Comparison of ENCODE assay signal across 23 cellular contexts in genomic region chr2:31696068-31696467, GRCh38.
DNase-seq lines count a peak whose midpoint lies in the region; ATAC-seq, FAIRE-seq and TF ChIP-seq lines count a peak whose summit lies in the region.
"Had no signal": no experiment of that assay in that cellular context is flagged by ENCODE, and none has a peak within 500 bp of the region (broad histone marks: within the 10 kb centered on the region; RNA-seq: fewer than 3 reads in every experiment).

No MANE protein-coding gene starts in this region.

- intact Hi-C loops in mammary epithelial cell (cut with micrococcal nuclease) (no loop called here), MCF 10A (cut with micrococcal nuclease) (no loop called here), HepG2 (cut with micrococcal nuclease; ENCODE audit: unreplicated experiment) (loop anchor here (10.0 kb wide), 1 partner anchor 629 kb away; no protein-coding TSS in a partner anchor)

- H3K27ac Mint-ChIP-seq in MCF 10A (ENCODE audit: low read depth, unreplicated experiment) = no peak overlapping the region
- H3K27ac Mint-ChIP-seq: CD14-positive monocyte; CD4-positive, alpha-beta memory T cell; CD4-positive, CD25-positive, alpha-beta regulatory T cell; CD8-positive, alpha-beta memory T cell had no signal

- H3K36me3 ChIP-seq in mammary epithelial cell (ENCODE audit: insufficient read depth, low read length) = no peaks in the 10 kb centered on the region
- H3K36me3 ChIP-seq in HepG2 (replicated peaks in 1 of 2; ENCODE audit: control insufficient read depth in 1 of 2, insufficient read depth in 2 of 2, low read length in 2 of 2) = no peaks in the 10 kb centered on the region
- H3K36me3 ChIP-seq: BE2C, BLaER1 had no signal

- POLR2A ChIA-PET in MCF 10A (lab: Yijun Ruan, JAX) (no interaction called here), HepG2 (lab: Yijun Ruan, JAX) (no interaction called here)

- no peak for FAIRE-seq in HepG2 (lab: Jason Lieb, UNC)
- FAIRE-seq: D721Med, GM12878, GM12892, GM18507 had no signal

- no peak for ATAC-seq in HepG2
- ATAC-seq in HG02885 (IDR thresholded peaks at IDR 0.05; ENCODE audit: poor library complexity, unreplicated experiment) = no peak
- no peak for ATAC-seq in HG03108 (IDR thresholded peaks at IDR 0.05; ENCODE audit: unreplicated experiment)
- ATAC-seq: GM12878 had no signal

- WGBS in mammary epithelial cell (ENCODE audit: low coverage, missing lambda C conversion rate) = 42% methylated on average over 1 of the region's 1 CpG
- WGBS in HepG2 (ENCODE audit: low lambda C conversion rate) = 57% methylated on average over 1 of the region's 1 CpG

- peaks cover 35% of the 10 kb centered on the region for H3K9me3 Mint-ChIP-seq in MCF 10A (ENCODE audit: unreplicated experiment)

- H3K27me3 ChIP-seq in mammary epithelial cell (ENCODE audit: insufficient read depth, low read length) (no peaks in the 10 kb centered on the region), HepG2 (ENCODE audit: control insufficient read depth in 1 of 2, insufficient read depth in 2 of 2, low read length in 2 of 2) (no peaks in the 10 kb centered on the region)
- H3K27me3 ChIP-seq: BE2C, BLaER1 had no signal

- no peaks in the 10 kb centered on the region for H3K4me1 Mint-ChIP-seq in MCF 10A (ENCODE audit: insufficient read depth, unreplicated experiment)
- H3K4me1 Mint-ChIP-seq: CD14-positive monocyte; CD4-positive, alpha-beta memory T cell; CD4-positive, CD25-positive, alpha-beta regulatory T cell; CD8-positive, alpha-beta memory T cell had no signal

- H3K4me1 ChIP-seq in mammary epithelial cell (ENCODE audit: insufficient read depth, low read length) = no peaks in the 10 kb centered on the region
- H3K4me1 ChIP-seq in HepG2 (ENCODE audit: insufficient read depth, low read length) = no peaks in the 10 kb centered on the region
- H3K4me1 ChIP-seq: BE2C, BLaER1 had no signal

- H3K27ac ChIP-seq in mammary epithelial cell (ENCODE audit: insufficient read depth, low read depth, low read length) (no peak overlapping the region), HepG2 (ENCODE audit: extremely low read length, insufficient read depth, low read length) (no peak overlapping the region)
- H3K27ac ChIP-seq: 22Rv1, BLaER1 had no signal

- H3K4me3 ChIP-seq in mammary epithelial cell (replicated peaks in 1 of 3; ENCODE audit: insufficient read depth in 1 of 3, low read depth in 2 of 3, low read length in 3 of 3) (no peak overlapping the region), HepG2 (replicated peaks in 1 of 3; ENCODE audit: insufficient read depth in 1 of 3, low read depth in 2 of 3, low read length in 3 of 3) (no peak overlapping the region)
- H3K4me3 ChIP-seq: BLaER1, GM12878 had no signal

- H3K9ac ChIP-seq in mammary epithelial cell (ENCODE audit: insufficient read depth, low read length) (no peak overlapping the region), HepG2 (ENCODE audit: insufficient read depth, low read depth, low read length) (no peak overlapping the region)
- H3K9ac ChIP-seq: BLaER1 had no signal

- TF ChIP-seq EP300 in HepG2 (IDR thresholded peaks at IDR 0.05; ENCODE audit: low read depth in 2 of 2, low read length in 2 of 2) = no peak
- no peak for TF ChIP-seq EP300 in HepG2 (CRISPR knock-in tag; IDR thresholded peaks at IDR 0.05; ENCODE audit: borderline replicate concordance)

- peaks cover 22% of the 10 kb centered on the region for H3K9me3 ChIP-seq in mammary epithelial cell (replicated peaks; ENCODE audit: insufficient read depth, low read length)
- peaks cover 38% of the 10 kb centered on the region for H3K9me3 ChIP-seq in HepG2 (ENCODE audit: low read length)

- H3K36me3 Mint-ChIP-seq in MCF 10A (ENCODE audit: insufficient read depth, unreplicated experiment) = no peaks in the 10 kb centered on the region
- H3K36me3 Mint-ChIP-seq: CD14-positive monocyte had no signal

- no peak overlapping the region for H3K4me2 ChIP-seq in mammary epithelial cell (ENCODE audit: insufficient read depth, low read depth, low read length)
- no peak overlapping the region for H3K4me2 ChIP-seq in HepG2 (ENCODE audit: low read depth, low read length)
- H3K4me2 ChIP-seq: BLaER1 had no signal

- in situ Hi-C loops in mammary epithelial cell (cut with MboI; ENCODE audit: low sequenced_read_pairs in 2 of 2) = no loop called here
- in situ Hi-C loops in HepG2 (cut with HindIII; ENCODE audit: extremely low pct_ligation_motif_present, low pct_unique_long_range_greater_than_20kb) = loop anchor here (25.0 kb wide), 2 partner anchors 141 to 441 kb away; no protein-coding TSS in a partner anchor

- dilution Hi-C loops in mammary epithelial cell (cut with HindIII; ENCODE audit: low sequenced_read_pairs) = no loop called here

- DNase-seq in mammary epithelial cell = peak; percentile 8
- no peak for DNase-seq in MCF 10A (ENCODE audit: unreplicated experiment)
- DNase-seq in ELR (ENCODE audit: low read depth) = peak; percentile 6
- DNase-seq in HepG2 (ENCODE audit: low spot score) = no peak
- DNase-seq: ACHN; BE2C; C1 segment of cervical spinal cord; Calu3; CD4-positive, alpha-beta memory T cell; CD4-positive, CD25-positive, alpha-beta regulatory T cell; CD8-positive, alpha-beta memory T cell; COR-L47; DMS79 treated with DMSO at 0.1 percent for 48 hours; GDM1 had no signal

- no peak for TF ChIP-seq POLR2A in HepG2 (IDR thresholded peaks at IDR 0.05; ENCODE audit: insufficient read depth in 1 of 2, low read depth in 2 of 2, low read length in 2 of 2)

- H3K79me2 ChIP-seq in mammary epithelial cell (ENCODE audit: insufficient read depth, low read length) = no peaks in the 10 kb centered on the region
- no peaks in the 10 kb centered on the region for H3K79me2 ChIP-seq in HepG2 (ENCODE audit: insufficient read depth, low read length)

- TF ChIP-seq CTCF in mammary epithelial cell (conservative IDR thresholded peaks at IDR 0.05 in 1 of 2, IDR thresholded peaks at IDR 0.05 in 1 of 2; ENCODE audit: extremely low read depth in 1 of 2, insufficient read depth in 1 of 2, low read depth in 1 of 2, low read length in 2 of 2) (no peak), MCF 10A (IDR thresholded peaks at IDR 0.05; ENCODE audit: unreplicated experiment) (no peak), HepG2 (CRISPR knock-in tag; IDR thresholded peaks at IDR 0.05) (no peak)

- CTCF ChIA-PET in mammary epithelial cell (lab: Charles Lee; ENCODE audit: low non-redundant PET) = no interaction called here
- CTCF ChIA-PET in MCF 10A (lab: Yijun Ruan, JAX) = interaction anchor here (0.6 kb wide), 1 partner anchor 914 kb away, joined by 3 read pairs; no protein-coding TSS in a partner anchor
- CTCF ChIA-PET in HepG2 (lab: Yijun Ruan, JAX; ENCODE audit: low intra/inter-chr PET ratio, low total read pairs) = interaction anchor here (2.4 kb wide), 1 partner anchor 34 kb away, joined by 8 read pairs; no protein-coding TSS in a partner anchor

- no peak overlapping the region for H3K4me3 Mint-ChIP-seq in MCF 10A (ENCODE audit: unreplicated experiment)
- H3K4me3 Mint-ChIP-seq: CD14-positive monocyte; CD4-positive, alpha-beta memory T cell; CD4-positive, CD25-positive, alpha-beta regulatory T cell; CD8-positive, alpha-beta memory T cell had no signal

- no peak overlapping the region for H2AFZ ChIP-seq in mammary epithelial cell (ENCODE audit: low read depth, low read length)
- no peak overlapping the region for H2AFZ ChIP-seq in HepG2 (ENCODE audit: low read length)

- H3K27me3 Mint-ChIP-seq in MCF 10A (ENCODE audit: insufficient read depth, unreplicated experiment) = no peaks in the 10 kb centered on the region

- no peaks in the 10 kb centered on the region for H4K20me1 ChIP-seq in mammary epithelial cell (ENCODE audit: insufficient read depth, low read length)
- H4K20me1 ChIP-seq in HepG2 (ENCODE audit: insufficient read depth, low read length) = no peaks in the 10 kb centered on the region
- H4K20me1 ChIP-seq: BLaER1 had no signal

- BruUV-seq in mammary epithelial cell (replicated peaks; lab: Mats Ljungman, UMichigan) (no TSS peak), MCF 10A (replicated peaks; lab: Mats Ljungman, UMichigan) (no TSS peak), HepG2 (replicated peaks; lab: Mats Ljungman, UMichigan) (no TSS peak)

- no peak for TF ChIP-seq RAD21 in HepG2 (CRISPR knock-in tag; IDR thresholded peaks at IDR 0.05)

TF ChIP-seq in HepG2, 621 proteins besides CTCF, POLR2A, EP300 and RAD21:
- TF ChIP-seq HNF1B (CRISPR knock-in tag; IDR thresholded peaks at IDR 0.05) (no peak), NFE2L2 (IDR thresholded peaks at IDR 0.05; ENCODE audit: low read length) (peak; percentile 54)

Comparison
In these comparisons a context has a peak if more than half of its experiments do, and no peak if none do; other contexts are left out.
1. DNase-seq: peak in mammary epithelial cell (single experiment) and ELR (single experiment); none in MCF 10A (single experiment) and HepG2 (single experiment).